11 cellular contexts compared by ENCODE assay signal in the genomic region with DNA sequence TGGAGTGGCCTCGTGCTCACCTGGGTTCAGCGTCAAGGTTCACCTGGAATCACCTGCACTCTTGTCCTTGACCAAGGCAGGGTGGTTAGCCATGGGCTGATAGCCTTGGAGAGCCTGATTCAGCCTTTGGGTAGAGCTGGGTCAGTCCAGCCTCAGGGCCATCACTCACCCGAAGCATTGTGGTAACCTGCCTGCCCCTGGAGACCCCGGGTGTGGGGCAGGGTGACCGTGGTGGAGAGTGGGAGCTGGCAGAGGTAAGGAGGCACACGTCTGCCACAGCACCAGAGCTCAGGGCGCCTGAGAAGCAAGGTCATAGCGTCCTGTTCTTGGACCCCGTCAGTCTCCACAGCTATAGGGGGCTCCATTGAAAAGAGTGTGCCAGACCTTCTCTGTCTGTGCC. TPM values are rescaled to one million over a fixed set of nuclear protein-coding genes. Genes with fewer than 3 reads are reported as not detected.
DNase-seq lines count a peak whose midpoint lies in the region; ATAC-seq and TF ChIP-seq lines count a peak whose summit lies in the region.
"Had no signal": no experiment of that assay in that cellular context is flagged by ENCODE, and none has a peak within 500 bp of the region (broad histone marks: within the 10 kb centered on the region; RNA-seq: fewer than 3 reads in every experiment).

No MANE protein-coding gene starts in this region.

- intact Hi-C loops in sciatic nerve (cut with DNase I), result loop anchor here (5.0 to 10.0 kb wide), 2 partner anchors 102 to 290 kb away; no protein-coding TSS in a partner anchor
- intact Hi-C loops in ascending aorta (cut with DNase I), result loop anchor here (1.0 to 10.0 kb wide), 6 partner anchors 105 to 1968 kb away; a partner anchor contains a TSS

- H3K9me3 ChIP-seq in OCI-LY3 (ENCODE audit: insufficient read depth, low read length), result no peaks in the 10 kb centered on the region
- H3K9me3 ChIP-seq in ascending aorta, result no peaks in the 10 kb centered on the region
- H3K9me3 ChIP-seq: body of pancreas had no signal

- H2AFZ ChIP-seq in OCI-LY3 (ENCODE audit: low read depth, low read length), result peak overlapping the region; percentile 98; the same call in 1 of the 2 replicates

- peak overlapping the region; percentile 90 for H3K4me2 ChIP-seq in OCI-LY3 (ENCODE audit: low read length)

- H3K79me2 ChIP-seq in OCI-LY3 (ENCODE audit: low read length), result no peaks in the 10 kb centered on the region

- H3K27ac ChIP-seq in OCI-LY3 (ENCODE audit: low read length), result no peak overlapping the region
- peak overlapping the region in 1 of 2 donors; percentile 26 for H3K27ac ChIP-seq in ascending aorta

- no peak for DNase-seq in foreskin fibroblast
- no peak for DNase-seq in sciatic nerve (ENCODE audit: low spot score)
- DNase-seq in ascending aorta (ENCODE audit: low spot score in 2 of 2), result no peak
- DNase-seq in cerebellum (ENCODE audit: low spot score), result no peak
- no peak for DNase-seq in hypothalamus (lab: John Stamatoyannopoulos, UW)

- peak; percentile 12 for ATAC-seq in sciatic nerve

- peaks cover 31% of the 10 kb centered on the region for H3K27me3 ChIP-seq in OCI-LY3 (ENCODE audit: low read depth, low read length)
- no peaks in the 10 kb centered on the region for H3K27me3 ChIP-seq in ascending aorta
- H3K27me3 ChIP-seq: body of pancreas had no signal

- TF ChIP-seq CTCF in GM12875 (IDR thresholded peaks at IDR 0.05; ENCODE audit: borderline replicate concordance, insufficient read depth, low read depth, low read length) (no peak), OCI-LY3 (IDR thresholded peaks at IDR 0.05; ENCODE audit: low read depth, low read length) (no peak), foreskin fibroblast (IDR thresholded peaks at IDR 0.05; ENCODE audit: low read depth, low read length) (no peak), ascending aorta (IDR thresholded peaks at IDR 0.05) (no peak)

- H3K36me3 ChIP-seq in OCI-LY3 (replicated peaks; ENCODE audit: low read depth, low read length) (no peaks in the 10 kb centered on the region), ascending aorta (no peaks in the 10 kb centered on the region)

- peaks cover 31% of the 10 kb centered on the region for H3K4me1 ChIP-seq in OCI-LY3 (ENCODE audit: low read length)
- H3K4me1 ChIP-seq in ascending aorta, result peaks cover 3 to 4% of the 10 kb centered on the region in 2 donors

- H3K4me3 ChIP-seq in GM12875 (ENCODE audit: low read depth, low read length) (peak overlapping the region; percentile 48), OCI-LY3 (ENCODE audit: low read length) (peak overlapping the region; percentile 94), foreskin fibroblast (ENCODE audit: low read depth in 1 of 2, low read length in 2 of 2) (peak overlapping the region; percentile 48 to 62), ascending aorta (peak overlapping the region in 1 of 2 donors; percentile 72)

- H3K9ac ChIP-seq in OCI-LY3 (ENCODE audit: low read length), result peak overlapping the region; percentile 66; the same call in 1 of the 2 replicates

- no peaks in the 10 kb centered on the region for H4K20me1 ChIP-seq in OCI-LY3 (ENCODE audit: insufficient read depth, low read length)

RNA-seq across cellular contexts. Expression of a gene that starts 27.7 kb away (rescaled TPM):
- 8.6 TPM for total RNA-seq in sciatic nerve
- total RNA-seq in ascending aorta, result 33.8 TPM
- total RNA-seq in cerebellum, result 1.7 TPM
- total RNA-seq: H4, NCI-H460, renal cortical epithelial cell had no signal

RNA-seq across cellular contexts. Expression of a gene that starts 52.1 kb away (rescaled TPM):
- total RNA-seq in sciatic nerve, result 11.7 TPM
- 2.0 TPM for total RNA-seq in ascending aorta
- total RNA-seq in cerebellum, result 7.7 TPM
